Comparison of ENCODE assay signal across 13 cellular contexts in genomic region chrX:110836982-110837381, GRCh38. TPM values are rescaled to one million over a fixed set of nuclear protein-coding genes. Genes with fewer than 3 reads are reported as not detected.
DNase-seq lines count a peak whose midpoint lies in the region; ATAC-seq and TF ChIP-seq lines count a peak whose summit lies in the region.
"Had no signal": no experiment of that assay in that cellular context is flagged by ENCODE, and none has a peak within 500 bp of the region (broad histone marks: within the 10 kb centered on the region; RNA-seq: fewer than 3 reads in every experiment).

No MANE protein-coding gene starts in this region.

- H3K36me3 ChIP-seq in HEK293 (ENCODE audit: control insufficient read depth in 2 of 2, insufficient read depth in 1 of 2, low read length in 2 of 2): no peaks in the 10 kb centered on the region

- POLR2A ChIA-PET in HEK293 (lab: Yijun Ruan, JAX): no interaction called here

- no peaks in the 10 kb centered on the region for H3K4me1 ChIP-seq in HEK293 (ENCODE audit: control insufficient read depth, insufficient read depth, low read length)

- TF ChIP-seq CTCF in HEK293 (tag by site-specific recombination; IDR thresholded peaks at IDR 0.05): peak; percentile 33; the same call in 1 of the 2 replicates

- no peak overlapping the region for H3K4me3 ChIP-seq in HEK293 (ENCODE audit: low read depth, low read length)

- ATAC-seq in GM19397 (IDR thresholded peaks at IDR 0.05; ENCODE audit: unreplicated experiment): no peak
- no peak for ATAC-seq in HG03342 (IDR thresholded peaks at IDR 0.05; ENCODE audit: unreplicated experiment)
- ATAC-seq in GM19351 (IDR thresholded peaks at IDR 0.05; ENCODE audit: unreplicated experiment): no peak
- ATAC-seq: activated T-cell treated with anti-CD3 and anti-CD28 coated beads, Interleukin-2, amount 50 U/mL, for 72 hours; CD8-positive, alpha-beta T cell had no signal

- CTCF ChIA-PET in HEK293 (lab: Yijun Ruan, JAX): interaction anchor here (0.6 to 3.6 kb wide), 16 partner anchors 10 to 434 kb away, joined by 3 to 31 read pairs (median 4); no protein-coding TSS in a partner anchor

- H3K9me3 ChIP-seq in HEK293 (ENCODE audit: control insufficient read depth, insufficient read depth, low read depth, low read length): no peaks in the 10 kb centered on the region

- DNase-seq in DMS 273 (lab: John Stamatoyannopoulos, UW; ENCODE audit: unreplicated experiment): peak; percentile 20
- peak; percentile 41 for DNase-seq in SK-MEL-5 (ENCODE audit: low read depth, low spot score)
- DNase-seq in islet precursor cell: peak; percentile 62
- no peak for DNase-seq in Kasumi-1 (lab: John Stamatoyannopoulos, UW)
- DNase-seq: activated T-cell treated with anti-CD3 and anti-CD28 coated beads, Interleukin-2, amount 50 U/mL, for 72 hours; CD8-positive, alpha-beta T cell; hypothalamus; stimulated activated CD4-positive, alpha-beta T cell treated with anti-CD3 and anti-CD28 coated beads, Interleukin-4, amount 100 ng/mL, for 24 hours; stimulated activated naive CD4-positive, alpha-beta T cell treated with Interleukin-2 at 50 U/mL for 16 hours had no signal

- H3K27ac ChIP-seq in HEK293 (ENCODE audit: extremely low read depth, low read depth, low read length): no peak overlapping the region

- in situ Hi-C loops in SK-MEL-5 (cut with HindIII; ENCODE audit: low pct_unique_long_range_greater_than_20kb, low sequenced_read_pairs): no loop called here

TF ChIP-seq in HEK293, 187 proteins besides CTCF, POLR2A, EP300 and RAD21:
- TF ChIP-seq OSR2 (tag by site-specific recombination; IDR thresholded peaks at IDR 0.05) (no peak), ZNF394 (tag by site-specific recombination; IDR thresholded peaks at IDR 0.05; ENCODE audit: borderline replicate concordance) (no peak), ZNF624 (tag by site-specific recombination; IDR thresholded peaks at IDR 0.05) (no peak), KLF10 (tag by site-specific recombination; IDR thresholded peaks at IDR 0.05) (no peak), SCRT1 (tag by site-specific recombination; IDR thresholded peaks at IDR 0.05; ENCODE audit: borderline replicate concordance) (no peak), ZNF621 (tag by site-specific recombination; IDR thresholded peaks at IDR 0.05) (no peak), KLF17 (tag by site-specific recombination; IDR thresholded peaks at IDR 0.05) (no peak), FEZF1 (tag by site-specific recombination; IDR thresholded peaks at IDR 0.05) (no peak), ZNF596 (tag by site-specific recombination; IDR thresholded peaks at IDR 0.05) (no peak), ZBTB48 (tag by site-specific recombination; IDR thresholded peaks at IDR 0.05) (no peak), GLI4 (tag by site-specific recombination; IDR thresholded peaks at IDR 0.05) (no peak), ZNF114 (tag by site-specific recombination; IDR thresholded peaks at IDR 0.05) (no peak), ZNF292 (tag by site-specific recombination; IDR thresholded peaks at IDR 0.05; ENCODE audit: borderline replicate concordance, low read depth) (no peak), ZNF585B (tag by site-specific recombination; IDR thresholded peaks at IDR 0.05) (no peak), ZFP69B (tag by site-specific recombination; IDR thresholded peaks at IDR 0.05) (no peak), ZNF248 (tag by site-specific recombination; IDR thresholded peaks at IDR 0.05) (no peak), ZNF26 (tag by site-specific recombination; IDR thresholded peaks at IDR 0.05) (no peak), SP2 (tag by site-specific recombination; IDR thresholded peaks at IDR 0.05) (no peak), HOXD13 (CRISPR knock-in tag; IDR thresholded peaks at IDR 0.05; ENCODE audit: borderline replicate concordance) (no peak)

RNA-seq across cellular contexts. Expression of gene CHRDL1, which starts 41.4 kb away (rescaled TPM):
- 0.08 and 0.18 TPM in 2 replicates for total RNA-seq in SK-MEL-5 (2014; rRNA removed; shearing (Covaris generic))
- polyA plus RNA-seq in SK-MEL-5 (2015; cell fraction: cytosol; rRNA removed): 0.36 and 0.66 TPM in 2 replicates
- 0.18 and 0.20 TPM in 2 replicates for polyA plus RNA-seq in SK-MEL-5 (2015; cell fraction: nucleus; rRNA removed)
- total RNA-seq: activated T-cell treated with anti-CD3 and anti-CD28 coated beads, Interleukin-2, amount 50 U/mL, for 72 hours; CD8-positive, alpha-beta T cell had no signal

Comparison
In these comparisons a context has a peak if more than half of its experiments do, and no peak if none do; other contexts are left out.
1. DNase-seq: peak in DMS 273 (single experiment), SK-MEL-5 (single experiment) and islet precursor cell (single experiment); none in Kasumi-1 (0 of 2).